In the genomic region with DNA sequence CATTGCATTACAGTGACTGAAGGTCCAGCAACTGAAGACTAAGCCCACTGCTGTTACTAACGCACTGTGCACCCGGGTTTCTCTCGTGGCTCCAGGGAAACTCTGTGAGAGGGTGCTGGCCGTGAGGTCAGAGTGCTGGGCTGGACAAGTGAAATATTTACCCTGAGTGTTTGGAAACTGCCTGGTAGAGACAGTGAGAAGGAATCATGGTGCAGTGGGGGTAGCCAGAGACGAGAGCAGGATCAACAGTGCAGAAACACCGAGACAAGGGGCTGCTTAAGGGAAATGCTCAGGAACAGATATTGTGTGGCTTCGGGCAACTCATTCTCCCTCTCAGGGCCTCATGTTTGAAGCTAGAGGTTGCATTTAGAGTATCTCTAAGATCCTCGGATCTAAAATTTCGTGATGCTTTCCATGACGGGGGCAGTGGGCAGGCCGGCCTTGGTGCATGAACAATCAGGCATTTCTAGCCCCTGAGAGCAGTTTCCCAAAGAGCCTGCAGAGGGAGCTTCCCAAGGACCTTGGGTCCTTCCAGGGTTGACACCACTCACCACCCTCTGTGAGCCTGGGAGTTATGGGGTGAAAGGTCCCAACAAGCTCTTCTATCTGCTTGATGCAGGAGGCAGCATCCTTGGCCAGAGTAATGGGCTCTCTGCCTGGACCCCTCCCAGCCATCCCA, we compare ENCODE assay signal across 8 cellular contexts. TPM values are rescaled to one million over a fixed set of nuclear protein-coding genes. Genes with fewer than 3 reads are reported as not detected.
DNase-seq lines count a peak whose midpoint lies in the region; ATAC-seq and TF ChIP-seq lines count a peak whose summit lies in the region.

No MANE protein-coding gene starts in this region.

- H3K27me3 ChIP-seq in heart left ventricle (no peaks in the 10 kb centered on the region), psoas muscle (ENCODE audit: insufficient read depth in 3 of 3, low read length in 2 of 3) (no peaks in the 10 kb centered on the region)

- intact Hi-C loops in heart left ventricle (cut with DNase I): no loop called here
- intact Hi-C loops in cardiac septum (cut with DNase I): no loop called here
- intact Hi-C loops in psoas muscle (cut with DNase I): no loop called here
- intact Hi-C loops in posterior vena cava (cut with DNase I): no loop called here

- WGBS in heart left ventricle, 4 donors: 77 to 85% (median 80%) methylated on average over 11 of the region's 11 CpGs
- 53 to 67% (median 55%) methylated on average over 11 of the region's 11 CpGs for WGBS in psoas muscle, 3 donors

- peaks cover 0 to 44% (median 0%) of the 10 kb centered on the region in 12 donors for H3K4me1 ChIP-seq in heart left ventricle
- H3K4me1 ChIP-seq in psoas muscle: no peaks in the 10 kb centered on the region

- DNase-seq in heart left ventricle: no peak
- DNase-seq in cardiac septum (ENCODE audit: low spot score): no peak
- DNase-seq in T-helper 1 cell: peak in 3 of 5 donors; percentile 28 to 68 (median 38)
- peak; percentile 15 for DNase-seq in effector CD8-positive, alpha-beta T cell (lab: John Stamatoyannopoulos, UW)
- DNase-seq in psoas muscle: no peak
- no peak for DNase-seq in posterior vena cava (ENCODE audit: low spot score)
- DNase-seq in occipital lobe (lab: John Stamatoyannopoulos, UW): no peak

- H3K36me3 ChIP-seq in heart left ventricle (peaks cover 0 to 4% (median 0%) of the 10 kb centered on the region in 9 donors), psoas muscle (ENCODE audit: insufficient read depth in 1 of 2, low read depth in 1 of 2) (no peaks in the 10 kb centered on the region)

- H3K9me3 ChIP-seq in heart left ventricle (peaks cover 0 to 4% (median 0%) of the 10 kb centered on the region in 12 donors), psoas muscle (no peaks in the 10 kb centered on the region)

- no peak for TF ChIP-seq POLR2A in heart left ventricle (IDR thresholded peaks at IDR 0.05)

- peak in 11 of 12 donors; percentile 17 to 50 (median 36) for TF ChIP-seq CTCF in heart left ventricle (IDR thresholded peaks at IDR 0.05)
- peak; percentile 31 for TF ChIP-seq CTCF in psoas muscle (IDR thresholded peaks at IDR 0.05)

- H3K27ac ChIP-seq in heart left ventricle (peak overlapping the region in 1 of 12 donors; percentile 71), psoas muscle (no peak overlapping the region)

- H3K4me3 ChIP-seq in heart left ventricle (peak overlapping the region in 1 of 12 donors; percentile 1), psoas muscle (no peak overlapping the region)

- peak in 1 of 4 donors; percentile 64 for ATAC-seq in heart left ventricle
- no peak for ATAC-seq in psoas muscle
- no peak for ATAC-seq in HG03520 (IDR thresholded peaks at IDR 0.05; ENCODE audit: unreplicated experiment)

RNA-seq across cellular contexts. Expression of a gene that starts 9.7 kb away (rescaled TPM):
- total RNA-seq in heart left ventricle (1 to 10 TPM in 3 of 9 donors, under 1 TPM in 3, not detected in 3; 0.40 to 9.7 (median 1.1) TPM), cardiac septum (0.75 TPM), psoas muscle (under 1 TPM; 0.42 to 0.62 (median 0.53) TPM), posterior vena cava (1 to 10 TPM; 1.1 to 2.3 TPM), occipital lobe (not detected)
- polyA plus RNA-seq in heart left ventricle (under 1 TPM; 0.33 to 0.53 TPM), psoas muscle (under 1 TPM; 0.21 to 0.35 (median 0.21) TPM)

Comparison
In these comparisons a context has a peak if more than half of its experiments do, and no peak if none do; other contexts are left out.
1. DNase-seq: peak in T-helper 1 cell (3 of 5) and effector CD8-positive, alpha-beta T cell (single experiment); none in heart left ventricle (0 of 5), cardiac septum (single experiment), psoas muscle (0 of 2), posterior vena cava (single experiment) and occipital lobe (single experiment).